In genomic region chr16:90046971-90047713, GRCh38 we compare ENCODE assay signal across 8 cellular contexts. TPM values are rescaled to one million over a fixed set of nuclear protein-coding genes. Genes with fewer than 3 reads are reported as not detected.
A peak's percentile ranks its signal among the peaks of the same experiment; 100 is the strongest.
DNase-seq lines count a peak whose midpoint lies in the region; ATAC-seq and TF ChIP-seq lines count a peak whose summit lies in the region.

No MANE protein-coding gene starts in this region.

- 4% methylated on average over 23 of the region's 40 CpGs; no CpG with 5 or more reads in 1 of the 2 donors for WGBS in upper lobe of left lung, 2 donors

- CTCF ChIA-PET in activated CD8-positive, alpha-beta T cell treated with anti-CD3 and anti-CD28 coated beads for 36 hours (lab: Charles Lee), result no interaction called here
- CTCF ChIA-PET in activated CD8-positive, alpha-beta T cell treated with anti-CD3 and anti-CD28 coated beads, Interleukin-2, amount 10 ng/mL, durations not matched to agents 7 days and 5 days (lab: Charles Lee), result no interaction called here
- CTCF ChIA-PET in RWPE1 (lab: Yijun Ruan, JAX), result interaction anchor here (0.6 to 1.7 kb wide), 4 partner anchors 28 to 103 kb away, joined by 3 to 5 read pairs (median 4); partner anchors contain the start of gene DBNDD1

- no peaks in the 10 kb centered on the region for H3K27me3 ChIP-seq in dorsolateral prefrontal cortex
- peaks cover 12% of the 10 kb centered on the region for H3K27me3 ChIP-seq in lower lobe of right lung (ENCODE audit: low read depth)
- H3K27me3 ChIP-seq in upper lobe of left lung, result peaks cover 0 to 4% (median 2%) of the 10 kb centered on the region in 4 donors

- H3K4me1 Mint-ChIP-seq in activated CD8-positive, alpha-beta T cell treated with anti-CD3 and anti-CD28 coated beads for 36 hours (ENCODE audit: low read depth), result peaks cover 7% of the 10 kb centered on the region
- no peaks in the 10 kb centered on the region for H3K4me1 Mint-ChIP-seq in activated CD8-positive, alpha-beta T cell treated with anti-CD3 and anti-CD28 coated beads, Interleukin-2, amount 10 ng/mL, durations not matched to agents 7 days and 5 days (ENCODE audit: low read depth)

- H3K9me3 ChIP-seq in lower lobe of right lung (no peaks in the 10 kb centered on the region), upper lobe of left lung (no peaks in the 10 kb centered on the region)

- TF ChIP-seq EP300 in upper lobe of left lung (IDR thresholded peaks at IDR 0.05), result no peak

- TF ChIP-seq POLR2A in upper lobe of left lung (IDR thresholded peaks at IDR 0.05), result peak in 1 of 4 donors; percentile 36

- no peak overlapping the region for H3K27ac Mint-ChIP-seq in activated CD8-positive, alpha-beta T cell treated with anti-CD3 and anti-CD28 coated beads for 36 hours
- H3K27ac Mint-ChIP-seq in activated CD8-positive, alpha-beta T cell treated with anti-CD3 and anti-CD28 coated beads, Interleukin-2, amount 10 ng/mL, durations not matched to agents 7 days and 5 days, result no peak overlapping the region

- no peak for TF ChIP-seq CTCF in activated CD8-positive, alpha-beta T cell treated with anti-CD3 and anti-CD28 coated beads for 36 hours (IDR thresholded peaks at IDR 0.05)
- no peak for TF ChIP-seq CTCF in dorsolateral prefrontal cortex (IDR thresholded peaks at IDR 0.05 in 54 of 56, conservative IDR thresholded peaks at IDR 0.05 in 2 of 56; ENCODE audit: low read depth in 1 of 56, partially characterized antibody in 56 of 56)
- no peak for TF ChIP-seq CTCF in lower lobe of right lung (IDR thresholded peaks at IDR 0.05)
- TF ChIP-seq CTCF in upper lobe of left lung (IDR thresholded peaks at IDR 0.05), result no peak
- no peak for TF ChIP-seq CTCF in RWPE1 (conservative IDR thresholded peaks at IDR 0.05; ENCODE audit: low read depth)

- H3K36me3 Mint-ChIP-seq in activated CD8-positive, alpha-beta T cell treated with anti-CD3 and anti-CD28 coated beads for 36 hours (ENCODE audit: low read depth), result no peaks in the 10 kb centered on the region
- no peaks in the 10 kb centered on the region for H3K36me3 Mint-ChIP-seq in activated CD8-positive, alpha-beta T cell treated with anti-CD3 and anti-CD28 coated beads, Interleukin-2, amount 10 ng/mL, durations not matched to agents 7 days and 5 days (ENCODE audit: low read depth)

- intact Hi-C loops in activated CD8-positive, alpha-beta T cell treated with anti-CD3 and anti-CD28 coated beads for 36 hours (cut with micrococcal nuclease), result no loop called here
- intact Hi-C loops in dorsolateral prefrontal cortex (cut with DNase I) (no loop called here), lower lobe of right lung (cut with DNase I) (no loop called here)

- H3K4me3 ChIP-seq in dorsolateral prefrontal cortex (peak overlapping the region; percentile 17 to 66 (median 48)), lower lobe of right lung (peak overlapping the region; percentile 51), upper lobe of left lung (peak overlapping the region in 3 of 4 donors; percentile 43 to 55 (median 54))

- POLR2A ChIA-PET in activated CD8-positive, alpha-beta T cell treated with anti-CD3 and anti-CD28 coated beads for 36 hours (lab: Charles Lee), result interaction anchor here (1.1 kb wide), 1 partner anchor 9 kb away, joined by 3 read pairs; no protein-coding TSS in a partner anchor
- POLR2A ChIA-PET in activated CD8-positive, alpha-beta T cell treated with anti-CD3 and anti-CD28 coated beads, Interleukin-2, amount 10 ng/mL, durations not matched to agents 7 days and 5 days (lab: Charles Lee), result no interaction called here
- POLR2A ChIA-PET in RWPE1 (lab: Yijun Ruan, JAX; ENCODE audit: low non-redundant PET), result no interaction called here

- DNase-seq in activated CD8-positive, alpha-beta T cell treated with anti-CD3 and anti-CD28 coated beads for 36 hours, result no peak
- no peak for DNase-seq in activated CD8-positive, alpha-beta T cell treated with anti-CD3 and anti-CD28 coated beads, Interleukin-2, amount 10 ng/mL, durations not matched to agents 7 days and 5 days
- peak in 1 of 10 donors; percentile 67 for DNase-seq in dorsolateral prefrontal cortex
- peak; percentile 81 for DNase-seq in lower lobe of right lung
- peak; percentile 82 to 85 for DNase-seq in upper lobe of left lung
- no peak for DNase-seq in RWPE1 (ENCODE audit: low spot score)

- H3K27ac ChIP-seq in dorsolateral prefrontal cortex (peak overlapping the region in 43 of 59 donors; percentile 11 to 77 (median 53)), lower lobe of right lung (no peak overlapping the region), upper lobe of left lung (peak overlapping the region in 1 of 4 donors; percentile 28), RWPE1 (no peak overlapping the region)

- peaks cover 14% of the 10 kb centered on the region for H3K4me1 ChIP-seq in lower lobe of right lung
- peaks cover 10 to 20% (median 15%) of the 10 kb centered on the region in 4 donors for H3K4me1 ChIP-seq in upper lobe of left lung

- peak; percentile 34 for ATAC-seq in activated CD8-positive, alpha-beta T cell treated with anti-CD3 and anti-CD28 coated beads for 36 hours
- ATAC-seq in activated CD8-positive, alpha-beta T cell treated with anti-CD3 and anti-CD28 coated beads, Interleukin-2, amount 10 ng/mL, durations not matched to agents 7 days and 5 days, result no peak
- ATAC-seq in lower lobe of right lung, result peak; percentile 78 to 79
- peak; percentile 72 to 74 for ATAC-seq in upper lobe of left lung (ENCODE audit: low FRiP score in 2 of 2)
- ATAC-seq in HG02642 (IDR thresholded peaks at IDR 0.05; ENCODE audit: poor library complexity, unreplicated experiment), result no peak
- no peak for ATAC-seq in GM18867 (IDR thresholded peaks at IDR 0.05; ENCODE audit: unreplicated experiment)

- H3K9me3 Mint-ChIP-seq in activated CD8-positive, alpha-beta T cell treated with anti-CD3 and anti-CD28 coated beads for 36 hours, result no peaks in the 10 kb centered on the region
- no peaks in the 10 kb centered on the region for H3K9me3 Mint-ChIP-seq in activated CD8-positive, alpha-beta T cell treated with anti-CD3 and anti-CD28 coated beads, Interleukin-2, amount 10 ng/mL, durations not matched to agents 7 days and 5 days (ENCODE audit: insufficient read depth)

- no peak overlapping the region for H3K4me3 Mint-ChIP-seq in activated CD8-positive, alpha-beta T cell treated with anti-CD3 and anti-CD28 coated beads for 36 hours
- H3K4me3 Mint-ChIP-seq in activated CD8-positive, alpha-beta T cell treated with anti-CD3 and anti-CD28 coated beads, Interleukin-2, amount 10 ng/mL, durations not matched to agents 7 days and 5 days, result no peak overlapping the region

- H3K36me3 ChIP-seq in lower lobe of right lung, result peaks cover 18% of the 10 kb centered on the region
- peaks cover 0 to 18% (median 7%) of the 10 kb centered on the region in 4 donors for H3K36me3 ChIP-seq in upper lobe of left lung

- H3K27me3 Mint-ChIP-seq in activated CD8-positive, alpha-beta T cell treated with anti-CD3 and anti-CD28 coated beads for 36 hours, result peaks cover 14% of the 10 kb centered on the region
- peaks cover 16% of the 10 kb centered on the region for H3K27me3 Mint-ChIP-seq in activated CD8-positive, alpha-beta T cell treated with anti-CD3 and anti-CD28 coated beads, Interleukin-2, amount 10 ng/mL, durations not matched to agents 7 days and 5 days (ENCODE audit: low read depth)

RNA-seq across cellular contexts. Expression of gene DBNDD1, which starts 27.9 kb away (rescaled TPM):
- total RNA-seq in activated CD8-positive, alpha-beta T cell treated with anti-CD3 and anti-CD28 coated beads for 36 hours, result under 1 TPM; 0.52 to 0.96 TPM
- total RNA-seq in activated CD8-positive, alpha-beta T cell treated with anti-CD3 and anti-CD28 coated beads, Interleukin-2, amount 10 ng/mL, durations not matched to agents 7 days and 5 days, result under 1 TPM in 1 of 2 experiments, not detected in 1; 0.18 TPM
- 100 to 1,000 TPM in 1 of 120 experiments, 10 to 100 TPM in 119; 17.7 to 114 (median 61.1) TPM for total RNA-seq in dorsolateral prefrontal cortex
- total RNA-seq in lower lobe of right lung, result 4.2 TPM
- total RNA-seq in upper lobe of left lung, result 10 to 100 TPM in 3 of 6 donors, 1 to 10 TPM in 3; 4.6 to 23.2 (median 11.1) TPM

RNA-seq across cellular contexts. Expression of gene PRDM7, which starts 30.0 kb away (rescaled TPM):
- not detected for total RNA-seq in activated CD8-positive, alpha-beta T cell treated with anti-CD3 and anti-CD28 coated beads for 36 hours
- total RNA-seq in activated CD8-positive, alpha-beta T cell treated with anti-CD3 and anti-CD28 coated beads, Interleukin-2, amount 10 ng/mL, durations not matched to agents 7 days and 5 days, result not detected
- not detected for total RNA-seq in dorsolateral prefrontal cortex
- total RNA-seq in lower lobe of right lung, result not detected
- not detected for total RNA-seq in upper lobe of left lung

Comparison
In these comparisons a context has a peak if more than half of its experiments do, and no peak if none do; other contexts are left out.
1. ATAC-seq: peak in activated CD8-positive, alpha-beta T cell treated with anti-CD3 and anti-CD28 coated beads for 36 hours (single experiment), lower lobe of right lung (2 of 2) and upper lobe of left lung (2 of 2); none in activated CD8-positive, alpha-beta T cell treated with anti-CD3 and anti-CD28 coated beads, Interleukin-2, amount 10 ng/mL, durations not matched to agents 7 days and 5 days (single experiment), HG02642 (single experiment) and GM18867 (single experiment).
2. DNase-seq: peak in lower lobe of right lung (single experiment) and upper lobe of left lung (2 of 2); none in activated CD8-positive, alpha-beta T cell treated with anti-CD3 and anti-CD28 coated beads for 36 hours (single experiment), activated CD8-positive, alpha-beta T cell treated with anti-CD3 and anti-CD28 coated beads, Interleukin-2, amount 10 ng/mL, durations not matched to agents 7 days and 5 days (single experiment) and RWPE1 (single experiment).
3. H3K27ac ChIP-seq: peak in dorsolateral prefrontal cortex (43 of 59); none in lower lobe of right lung (single experiment) and RWPE1 (single experiment).
4. Peak in every context shown above with its lines, with median percentiles within 50 percentile points of each other: H3K4me3 ChIP-seq.